ENCODE assay signal across 10 cellular contexts in the genomic region with DNA sequence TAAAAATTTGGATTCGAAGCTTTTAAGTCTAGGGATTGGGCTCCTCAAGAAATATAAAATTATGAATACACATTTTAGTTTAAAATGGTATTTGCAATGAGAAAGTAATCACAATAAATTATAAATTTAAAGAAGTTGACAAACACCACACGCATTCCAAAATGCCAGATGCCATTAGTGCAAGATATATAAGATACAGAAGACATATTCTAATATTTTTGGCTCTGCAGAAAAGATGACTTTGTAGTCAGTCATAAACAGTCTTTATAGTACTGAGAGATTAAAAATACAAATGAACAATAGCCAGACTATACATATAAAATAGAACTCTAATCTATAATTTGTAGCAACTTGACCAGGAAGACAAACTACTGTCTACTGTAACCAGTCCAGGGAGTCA.
"Had no signal": no experiment of that assay in that cellular context is flagged by ENCODE, and none has a peak within 500 bp of the region (broad histone marks: within the 10 kb centered on the region; RNA-seq: fewer than 3 reads in every experiment).

No MANE protein-coding gene starts in this region.

- H3K27ac ChIP-seq: GM23248 had no signal

- ATAC-seq: GM23338, HCT116 had no signal

- H3K9me3 ChIP-seq: HAP-1 had no signal

- H3K4me2 ChIP-seq: GM23338 had no signal

- H3K4me1 ChIP-seq: HAP-1 had no signal

- H2AFZ ChIP-seq: GM23248 had no signal

- DNase-seq: GM23248, GOT3, H7, H9, HCEC 1CT, HFFc6 had no signal

- H3K36me3 ChIP-seq: HAP-1 had no signal

- H3K9ac ChIP-seq: GM23248 had no signal

- H3K4me3 ChIP-seq: GM23248, GM23338, HAP-1 had no signal

- FAIRE-seq: H54 had no signal
